1 cellular context compared by ENCODE assay signal in genomic region chr4:105257817-105258495, GRCh38.
TF ChIP-seq lines count a peak whose summit lies in the region.

No MANE protein-coding gene starts in this region.

TF ChIP-seq in K562, 482 proteins besides CTCF, POLR2A, EP300 and RAD21 (continued from another document):
- TF ChIP-seq ARID3A (IDR thresholded peaks at IDR 0.05; ENCODE audit: borderline replicate concordance, low read depth, low read length), result no peak
- TF ChIP-seq ZNF316 (IDR thresholded peaks at IDR 0.05), result peak; percentile 52; the same call in 1 of the 2 replicates
- no peak for TF ChIP-seq KAT7 (CRISPR knock-in tag; IDR thresholded peaks at IDR 0.05; ENCODE audit: borderline replicate concordance)
- no peak for TF ChIP-seq USF1 (CRISPR knock-in tag; IDR thresholded peaks at IDR 0.05)
- TF ChIP-seq MAFG (tag; conservative IDR thresholded peaks at IDR 0.05), result 0 out of 2 replicates have a peak, but pooled peaks have one; percentile 9
- TF ChIP-seq TBP (optimal IDR thresholded peaks at IDR 0.05; ENCODE audit: low read depth, low read length), result no peak
